In genomic region chr19:54189020-54189667, GRCh38 we compare ENCODE assay signal across 8 cellular contexts. TPM values are rescaled to one million over a fixed set of nuclear protein-coding genes. Genes with fewer than 3 reads are reported as not detected.
DNase-seq lines count a peak whose midpoint lies in the region; ATAC-seq and TF ChIP-seq lines count a peak whose summit lies in the region.

Gene MBOAT7, minus strand, starts transcription at chr19:54189580. Its CDS starts 1,072 bp downstream, at chr19:54188508.

- H3K4me1 Mint-ChIP-seq in MCF 10A (ENCODE audit: insufficient read depth, unreplicated experiment) = peaks cover 20% of the 10 kb centered on the region

- peak; percentile 3 for ATAC-seq in left lung

- H3K27ac ChIP-seq in GM23248 = peak within 1 kb of the TSS; percentile 98
- peak within 1 kb of the TSS; percentile 99 for H3K27ac ChIP-seq in left lung
- H3K27ac ChIP-seq in testis = peak within 1 kb of the TSS; percentile 97 to 100

- H3K9me3 ChIP-seq in GM23248 (ENCODE audit: low read depth) (no peaks in the 10 kb centered on the region), left lung (no peaks in the 10 kb centered on the region), testis (no peaks in the 10 kb centered on the region)

- H3K27me3 ChIP-seq in GM23248 (replicated peaks; ENCODE audit: insufficient read depth) = no peaks in the 10 kb centered on the region
- no peaks in the 10 kb centered on the region for H3K27me3 ChIP-seq in left lung
- no peaks in the 10 kb centered on the region for H3K27me3 ChIP-seq in testis

- intact Hi-C loops in MCF 10A (cut with micrococcal nuclease) = loop anchor here (1.0 to 2.0 kb wide), 2 partner anchors 42 to 52 kb away; partner anchors contain the start of gene CNOT3
- intact Hi-C loops in left lung (cut with DNase I) = no loop called here
- intact Hi-C loops in testis (cut with DNase I; ENCODE audit: low total_unique reads) = no loop called here

- POLR2A ChIA-PET in MCF 10A (lab: Yijun Ruan, JAX) = interaction anchor here (0.6 to 9.1 kb wide), 15 partner anchors 12 to 1465 kb away, joined by 3 to 324 read pairs (median 7); partner anchors contain the start of genes CNOT3, LENG1, LENG8 and LENG9

- peak; percentile 68 for DNase-seq in DMS79 treated with DMSO at 0.1 percent for 48 hours (lab: John Stamatoyannopoulos, UW)
- no peak for DNase-seq in DMS79 (lab: John Stamatoyannopoulos, UW)
- no peak for DNase-seq in GM23248
- DNase-seq in LNCaP clone FGC (ENCODE audit: low read depth) = no peak
- no peak for DNase-seq in MCF 10A (ENCODE audit: unreplicated experiment)
- no peak for DNase-seq in left lung
- no peak for DNase-seq in testis
- no peak for DNase-seq in kidney tubule cell (ENCODE audit: low spot score)

- H3K36me3 Mint-ChIP-seq in MCF 10A (ENCODE audit: insufficient read depth, unreplicated experiment) = peaks cover 54% of the 10 kb centered on the region

- H3K79me2 ChIP-seq in GM23248 (ENCODE audit: insufficient read depth) = peaks cover 64% of the 10 kb centered on the region

- H3K4me3 Mint-ChIP-seq in MCF 10A (ENCODE audit: unreplicated experiment) = peak within 1 kb of the TSS; percentile 85

- peak within 1 kb of the TSS; percentile 94 for H3K9ac ChIP-seq in GM23248

- no peaks in the 10 kb centered on the region for H4K20me1 ChIP-seq in GM23248 (ENCODE audit: insufficient read depth)

- peak; percentile 64 for TF ChIP-seq POLR2A in testis (IDR thresholded peaks at IDR 0.05)

- CTCF ChIA-PET in MCF 10A (lab: Yijun Ruan, JAX) = interaction anchor here (0.6 to 2.4 kb wide), 13 partner anchors 9 to 1315 kb away, joined by 3 to 14 read pairs (median 3); partner anchors contain the start of genes RPS9 and TMC4

- TF ChIP-seq CTCF in LNCaP clone FGC (IDR thresholded peaks at IDR 0.05; ENCODE audit: control insufficient read depth, extremely low read depth, insufficient read depth) (peak; percentile 53), MCF 10A (IDR thresholded peaks at IDR 0.05; ENCODE audit: unreplicated experiment) (no peak), left lung (IDR thresholded peaks at IDR 0.05) (no peak), testis (IDR thresholded peaks at IDR 0.05) (no peak)

- 0 to 1% methylated on average over 44 to 64 of the region's 64 CpGs for WGBS in GM23248 (ENCODE audit: low coverage in 1 of 2, low lambda C conversion rate in 2 of 2, missing lambda C conversion rate in 2 of 2), 2 experiments
- 0 to 1% methylated on average over 5 to 51 of the region's 64 CpGs for WGBS in testis, 2 donors

- no peaks in the 10 kb centered on the region for H3K9me2 ChIP-seq in GM23248 (ENCODE audit: insufficient read depth)

- H3K4me1 ChIP-seq in GM23248 (ENCODE audit: insufficient read depth) = peaks cover 11% of the 10 kb centered on the region
- peaks cover 11 to 38% of the 10 kb centered on the region in 2 donors for H3K4me1 ChIP-seq in left lung
- H3K4me1 ChIP-seq in testis = peaks cover 20% of the 10 kb centered on the region

- peaks cover 6% of the 10 kb centered on the region for H3K36me3 ChIP-seq in GM23248 (ENCODE audit: low read depth)
- H3K36me3 ChIP-seq in left lung = peaks cover 0 to 37% of the 10 kb centered on the region in 2 donors
- no peaks in the 10 kb centered on the region for H3K36me3 ChIP-seq in testis (ENCODE audit: low read depth, missing control alignments)

- no peaks in the 10 kb centered on the region for H3K27me3 Mint-ChIP-seq in MCF 10A (ENCODE audit: insufficient read depth, unreplicated experiment)

- H3K4me3 ChIP-seq in GM23248 (peak within 1 kb of the TSS; percentile 87), LNCaP clone FGC (ENCODE audit: low read depth, low read length) (peak within 1 kb of the TSS; percentile 89), left lung (peak within 1 kb of the TSS; percentile 68 to 95), testis (peak within 1 kb of the TSS; percentile 73 to 87)

- H3K9me3 Mint-ChIP-seq in MCF 10A (ENCODE audit: unreplicated experiment) = no peaks in the 10 kb centered on the region

- peak within 1 kb of the TSS; percentile 80 for H2AFZ ChIP-seq in GM23248

- in situ Hi-C loops in GM23248 (cut with MboI) = no loop called here

- H3F3A ChIP-seq in GM23248 (ENCODE audit: insufficient read depth) = peaks cover 18% of the 10 kb centered on the region

- H3K4me2 ChIP-seq in GM23248 (ENCODE audit: unreplicated experiment) = peak within 1 kb of the TSS; percentile 90

- peak within 1 kb of the TSS; percentile 100 for H3K27ac Mint-ChIP-seq in MCF 10A (ENCODE audit: low read depth, unreplicated experiment)

- no TSS peak for BruUV-seq in MCF 10A (replicated peaks; lab: Mats Ljungman, UMichigan)

RNA-seq across cellular contexts. Expression of gene MBOAT7, which starts in this region (rescaled TPM):
- total RNA-seq in GM23248 (2014; rRNA removed; shearing (Covaris generic)) = 109 and 157 TPM in 2 replicates
- polyA plus RNA-seq in GM23248 (2016; fragmentation: Nextera tagmentation; extraction: Ambion mirVana) (133 and 144 TPM in 2 replicates), testis (ENCODE audit: insufficient read depth, low read depth, low replicate concordance) (218 TPM)
- total RNA-seq in MCF 10A (2022) (43.8 and 49.5 TPM in 2 replicates), left lung (100 to 1,000 TPM in 1 of 2 donors, 10 to 100 TPM in 1; 98.5 to 102 TPM), testis (100 to 1,000 TPM; 479 to 482 TPM)
